In the genomic region with DNA sequence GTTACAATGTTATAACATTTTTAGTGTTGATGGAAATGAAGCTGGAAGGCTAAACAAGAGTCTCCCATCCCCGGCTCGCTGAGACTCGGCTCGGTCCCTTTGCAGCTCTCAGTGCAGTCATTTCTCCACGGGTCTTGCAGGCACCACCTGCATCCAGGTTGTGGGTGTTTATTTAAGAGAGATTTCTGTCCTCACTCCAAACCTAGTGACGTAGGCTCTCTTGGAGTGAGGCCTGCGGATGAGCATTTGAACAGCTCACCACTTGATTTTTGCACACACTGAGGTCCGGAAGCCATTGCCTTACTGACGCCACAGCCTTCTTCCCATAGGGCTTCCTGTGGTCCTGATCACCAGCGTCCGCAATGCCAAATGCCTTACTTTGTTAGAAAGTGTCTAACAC, we compare ENCODE assay signal across 14 cellular contexts.
"Had no signal": no experiment of that assay in that cellular context is flagged by ENCODE, and none has a peak within 500 bp of the region (broad histone marks: within the 10 kb centered on the region; RNA-seq: fewer than 3 reads in every experiment).

No MANE protein-coding gene starts in this region.

- DNase-seq: activated B cell treated with CpG ODN at 0.5 μM for 24 hours; activated CD4-positive, alpha-beta T cell treated with anti-CD3 and anti-CD28 coated beads, Interleukin-2, amount 10 ng/mL, durations not matched to agents 7 days and 5 days; activated CD8-positive, alpha-beta memory T cell treated with anti-CD3 and anti-CD28 coated beads for 24 hours; activated naive CD4-positive, alpha-beta T cell treated with anti-CD3 and anti-CD28 coated beads for 36 hours; glutamatergic neuron; immature natural killer cell; left cardiac atrium; ovary; stimulated activated CD4-positive, alpha-beta T cell treated with anti-CD3 and anti-CD28 coated beads, Interleukin-15, amount 100 ng/mL, for 24 hours; stimulated activated CD4-positive, alpha-beta T cell treated with anti-CD3 and anti-CD28 coated beads, Interleukin-4, amount 100 ng/mL, for 4 hours; stimulated activated naive CD8-positive, alpha-beta T cell treated with anti-CD3 and anti-CD28 coated beads, Interleukin-15, amount 100 ng/mL, for 72 hours; T-helper 2 cell had no signal

- FAIRE-seq: endometrium, TTC549 had no signal
